Comparison of ENCODE assay signal across 1 cellular context in genomic region chr19:11155373-11156120, GRCh38.
TF ChIP-seq lines count a peak whose summit lies in the region.

TSS of gene SPC24 (minus strand) at chr19:11155782. CDS start at chr19:11155776, 6 bp downstream.

TF ChIP-seq in K562, 482 proteins besides CTCF, POLR2A, EP300 and RAD21 (continued from another document and continues in another):
- TF ChIP-seq, protein P1, sequence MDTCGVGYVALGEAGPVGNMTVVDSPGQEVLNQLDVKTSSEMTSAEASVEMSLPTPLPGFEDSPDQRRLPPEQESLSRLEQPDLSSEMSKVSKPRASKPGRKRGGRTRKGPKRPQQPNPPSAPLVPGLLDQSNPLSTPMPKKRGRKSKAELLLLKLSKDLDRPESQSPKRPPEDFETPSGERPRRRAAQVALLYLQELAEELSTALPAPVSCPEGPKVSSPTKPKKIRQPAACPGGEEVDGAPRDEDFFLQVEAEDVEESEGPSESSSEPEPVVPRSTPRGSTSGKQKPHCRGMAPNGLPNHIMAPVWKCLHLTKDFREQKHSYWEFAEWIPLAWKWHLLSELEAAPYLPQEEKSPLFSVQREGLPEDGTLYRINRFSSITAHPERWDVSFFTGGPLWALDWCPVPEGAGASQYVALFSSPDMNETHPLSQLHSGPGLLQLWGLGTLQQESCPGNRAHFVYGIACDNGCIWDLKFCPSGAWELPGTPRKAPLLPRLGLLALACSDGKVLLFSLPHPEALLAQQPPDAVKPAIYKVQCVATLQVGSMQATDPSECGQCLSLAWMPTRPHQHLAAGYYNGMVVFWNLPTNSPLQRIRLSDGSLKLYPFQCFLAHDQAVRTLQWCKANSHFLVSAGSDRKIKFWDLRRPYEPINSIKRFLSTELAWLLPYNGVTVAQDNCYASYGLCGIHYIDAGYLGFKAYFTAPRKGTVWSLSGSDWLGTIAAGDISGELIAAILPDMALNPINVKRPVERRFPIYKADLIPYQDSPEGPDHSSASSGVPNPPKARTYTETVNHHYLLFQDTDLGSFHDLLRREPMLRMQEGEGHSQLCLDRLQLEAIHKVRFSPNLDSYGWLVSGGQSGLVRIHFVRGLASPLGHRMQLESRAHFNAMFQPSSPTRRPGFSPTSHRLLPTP (IDR thresholded peaks at IDR 0.05; ENCODE audit: borderline replicate concordance, extremely low read depth, insufficient read length) = no peak
- TF ChIP-seq, protein P2, sequence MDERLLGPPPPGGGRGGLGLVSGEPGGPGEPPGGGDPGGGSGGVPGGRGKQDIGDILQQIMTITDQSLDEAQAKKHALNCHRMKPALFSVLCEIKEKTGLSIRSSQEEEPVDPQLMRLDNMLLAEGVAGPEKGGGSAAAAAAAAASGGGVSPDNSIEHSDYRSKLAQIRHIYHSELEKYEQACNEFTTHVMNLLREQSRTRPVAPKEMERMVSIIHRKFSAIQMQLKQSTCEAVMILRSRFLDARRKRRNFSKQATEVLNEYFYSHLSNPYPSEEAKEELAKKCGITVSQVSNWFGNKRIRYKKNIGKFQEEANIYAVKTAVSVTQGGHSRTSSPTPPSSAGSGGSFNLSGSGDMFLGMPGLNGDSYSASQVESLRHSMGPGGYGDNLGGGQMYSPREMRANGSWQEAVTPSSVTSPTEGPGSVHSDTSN (CRISPR knock-in tag; IDR thresholded peaks at IDR 0.05; ENCODE audit: low read depth) = peak; percentile 96
- TF ChIP-seq, protein P2 (tag; conservative IDR thresholded peaks at IDR 0.05; ENCODE audit: low read depth) = peak; percentile 99
- TF ChIP-seq, protein P3, sequence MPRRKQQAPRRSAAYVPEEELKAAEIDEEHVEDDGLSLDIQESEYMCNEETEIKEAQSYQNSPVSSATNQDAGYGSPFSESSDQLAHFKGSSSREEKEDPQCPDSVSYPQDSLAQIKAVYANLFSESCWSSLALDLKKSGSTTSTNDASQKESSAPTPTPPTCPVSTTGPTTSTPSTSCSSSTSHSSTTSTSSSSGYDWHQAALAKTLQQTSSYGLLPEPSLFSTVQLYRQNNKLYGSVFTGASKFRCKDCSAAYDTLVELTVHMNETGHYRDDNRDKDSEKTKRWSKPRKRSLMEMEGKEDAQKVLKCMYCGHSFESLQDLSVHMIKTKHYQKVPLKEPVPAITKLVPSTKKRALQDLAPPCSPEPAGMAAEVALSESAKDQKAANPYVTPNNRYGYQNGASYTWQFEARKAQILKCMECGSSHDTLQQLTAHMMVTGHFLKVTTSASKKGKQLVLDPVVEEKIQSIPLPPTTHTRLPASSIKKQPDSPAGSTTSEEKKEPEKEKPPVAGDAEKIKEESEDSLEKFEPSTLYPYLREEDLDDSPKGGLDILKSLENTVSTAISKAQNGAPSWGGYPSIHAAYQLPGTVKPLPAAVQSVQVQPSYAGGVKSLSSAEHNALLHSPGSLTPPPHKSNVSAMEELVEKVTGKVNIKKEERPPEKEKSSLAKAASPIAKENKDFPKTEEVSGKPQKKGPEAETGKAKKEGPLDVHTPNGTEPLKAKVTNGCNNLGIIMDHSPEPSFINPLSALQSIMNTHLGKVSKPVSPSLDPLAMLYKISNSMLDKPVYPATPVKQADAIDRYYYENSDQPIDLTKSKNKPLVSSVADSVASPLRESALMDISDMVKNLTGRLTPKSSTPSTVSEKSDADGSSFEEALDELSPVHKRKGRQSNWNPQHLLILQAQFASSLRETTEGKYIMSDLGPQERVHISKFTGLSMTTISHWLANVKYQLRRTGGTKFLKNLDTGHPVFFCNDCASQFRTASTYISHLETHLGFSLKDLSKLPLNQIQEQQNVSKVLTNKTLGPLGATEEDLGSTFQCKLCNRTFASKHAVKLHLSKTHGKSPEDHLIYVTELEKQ (CRISPR knock-in tag; IDR thresholded peaks at IDR 0.05) = no peak
- 0 out of 2 replicates have a peak, but pooled peaks have one; percentile 43 for TF ChIP-seq ZNF583 (CRISPR knock-in tag; IDR thresholded peaks at IDR 0.05)
- TF ChIP-seq ETS2 (tag; IDR thresholded peaks at IDR 0.05; ENCODE audit: borderline replicate concordance, poor library complexity, severe bottlenecking) = no peak
- TF ChIP-seq HDAC1 (IDR thresholded peaks at IDR 0.05) = peak in 1 of 2 experiments; percentile 95; a peak in 3 of 4 replicates
- TF ChIP-seq, protein P4, sequence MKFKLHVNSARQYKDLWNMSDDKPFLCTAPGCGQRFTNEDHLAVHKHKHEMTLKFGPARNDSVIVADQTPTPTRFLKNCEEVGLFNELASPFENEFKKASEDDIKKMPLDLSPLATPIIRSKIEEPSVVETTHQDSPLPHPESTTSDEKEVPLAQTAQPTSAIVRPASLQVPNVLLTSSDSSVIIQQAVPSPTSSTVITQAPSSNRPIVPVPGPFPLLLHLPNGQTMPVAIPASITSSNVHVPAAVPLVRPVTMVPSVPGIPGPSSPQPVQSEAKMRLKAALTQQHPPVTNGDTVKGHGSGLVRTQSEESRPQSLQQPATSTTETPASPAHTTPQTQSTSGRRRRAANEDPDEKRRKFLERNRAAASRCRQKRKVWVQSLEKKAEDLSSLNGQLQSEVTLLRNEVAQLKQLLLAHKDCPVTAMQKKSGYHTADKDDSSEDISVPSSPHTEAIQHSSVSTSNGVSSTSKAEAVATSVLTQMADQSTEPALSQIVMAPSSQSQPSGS (CRISPR knock-in tag; IDR thresholded peaks at IDR 0.05) = no peak
- TF ChIP-seq ZBTB17 (CRISPR knock-in tag; IDR thresholded peaks at IDR 0.05) = no peak
- no peak for TF ChIP-seq THRA (IDR thresholded peaks at IDR 0.05)
- no peak for TF ChIP-seq CEBPG (CRISPR knock-in tag; IDR thresholded peaks at IDR 0.05)
- no peak for TF ChIP-seq CEBPG (tag; conservative IDR thresholded peaks at IDR 0.05 in 1 of 2, IDR thresholded peaks at IDR 0.05 in 1 of 2)
- TF ChIP-seq BRD4 (IDR thresholded peaks at IDR 0.05) = no peak; the same call in 1 of the 2 replicates
- TF ChIP-seq SPI1 (IDR thresholded peaks at IDR 0.05; ENCODE audit: borderline replicate concordance, low read depth, low read length) = no peak
- no peak for TF ChIP-seq NR2C2 (CRISPR knock-in tag; IDR thresholded peaks at IDR 0.05)
- TF ChIP-seq NR2C2 (tag; IDR thresholded peaks at IDR 0.05) = no peak
- no peak for TF ChIP-seq TOE1 (IDR thresholded peaks at IDR 0.05; ENCODE audit: borderline replicate concordance)
- no peak for TF ChIP-seq TOE1 (CRISPR knock-in tag; IDR thresholded peaks at IDR 0.05; ENCODE audit: borderline replicate concordance, low read depth)
- TF ChIP-seq TGIF2 (CRISPR knock-in tag; IDR thresholded peaks at IDR 0.05) = no peak
- TF ChIP-seq, protein P5, sequence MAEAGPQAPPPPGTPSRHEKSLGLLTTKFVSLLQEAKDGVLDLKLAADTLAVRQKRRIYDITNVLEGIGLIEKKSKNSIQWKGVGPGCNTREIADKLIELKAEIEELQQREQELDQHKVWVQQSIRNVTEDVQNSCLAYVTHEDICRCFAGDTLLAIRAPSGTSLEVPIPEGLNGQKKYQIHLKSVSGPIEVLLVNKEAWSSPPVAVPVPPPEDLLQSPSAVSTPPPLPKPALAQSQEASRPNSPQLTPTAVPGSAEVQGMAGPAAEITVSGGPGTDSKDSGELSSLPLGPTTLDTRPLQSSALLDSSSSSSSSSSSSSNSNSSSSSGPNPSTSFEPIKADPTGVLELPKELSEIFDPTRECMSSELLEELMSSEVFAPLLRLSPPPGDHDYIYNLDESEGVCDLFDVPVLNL (CRISPR knock-in tag; IDR thresholded peaks at IDR 0.05; ENCODE audit: low read depth) = peak; percentile 99
- TF ChIP-seq TCFL5 (CRISPR knock-in tag; conservative IDR thresholded peaks at IDR 0.05) = no peak
- TF ChIP-seq GABPB2 (CRISPR knock-in tag; conservative IDR thresholded peaks at IDR 0.05) = no peak
- no peak for TF ChIP-seq ZNF76 (CRISPR knock-in tag; IDR thresholded peaks at IDR 0.05; ENCODE audit: borderline replicate concordance)
- no peak for TF ChIP-seq U2AF2 (optimal IDR thresholded peaks at IDR 0.05; ENCODE audit: low read depth, low read length)
- no peak for TF ChIP-seq ZNF592 (IDR thresholded peaks at IDR 0.05)
- no peak for TF ChIP-seq ZNF696 (CRISPR knock-in tag; conservative IDR thresholded peaks at IDR 0.05)
- TF ChIP-seq, protein P6, sequence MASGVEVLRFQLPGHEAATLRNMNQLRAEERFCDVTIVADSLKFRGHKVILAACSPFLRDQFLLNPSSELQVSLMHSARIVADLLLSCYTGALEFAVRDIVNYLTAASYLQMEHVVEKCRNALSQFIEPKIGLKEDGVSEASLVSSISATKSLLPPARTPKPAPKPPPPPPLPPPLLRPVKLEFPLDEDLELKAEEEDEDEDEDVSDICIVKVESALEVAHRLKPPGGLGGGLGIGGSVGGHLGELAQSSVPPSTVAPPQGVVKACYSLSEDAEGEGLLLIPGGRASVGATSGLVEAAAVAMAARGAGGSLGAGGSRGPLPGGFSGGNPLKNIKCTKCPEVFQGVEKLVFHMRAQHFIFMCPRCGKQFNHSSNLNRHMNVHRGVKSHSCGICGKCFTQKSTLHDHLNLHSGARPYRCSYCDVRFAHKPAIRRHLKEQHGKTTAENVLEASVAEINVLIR (CRISPR knock-in tag; IDR thresholded peaks at IDR 0.05) = 0 out of 2 replicates have a peak, but pooled peaks have one; percentile 5
